ENCODE assay signal across 9 cellular contexts in genomic region chr2:64404002-64404731, GRCh38. TPM values are rescaled to one million over a fixed set of nuclear protein-coding genes. Genes with fewer than 3 reads are reported as not detected.
DNase-seq lines count a peak whose midpoint lies in the region; ATAC-seq and TF ChIP-seq lines count a peak whose summit lies in the region.
"Had no signal": no experiment of that assay in that cellular context is flagged by ENCODE, and none has a peak within 500 bp of the region (broad histone marks: within the 10 kb centered on the region; RNA-seq: fewer than 3 reads in every experiment).

No MANE protein-coding gene starts in this region.

- H3K4me1 Mint-ChIP-seq in osteocyte (ENCODE audit: unreplicated experiment) (peaks cover 22% of the 10 kb centered on the region), Calu3 (ENCODE audit: low read depth, unreplicated experiment) (peaks cover 49% of the 10 kb centered on the region)

- peak overlapping the region; percentile 15 for H3K4me3 ChIP-seq in SJCRH30

- ATAC-seq in GM18909 (IDR thresholded peaks at IDR 0.05; ENCODE audit: poor library complexity, unreplicated experiment) (peak; percentile 49), Right ventricle myocardium inferior (peak; percentile 86), HG03520 (IDR thresholded peaks at IDR 0.05; ENCODE audit: unreplicated experiment) (no peak)
- ATAC-seq: HCT116 had no signal

- TF ChIP-seq CTCF in osteocyte (IDR thresholded peaks at IDR 0.05) (no peak), Calu3 (IDR thresholded peaks at IDR 0.05; ENCODE audit: unreplicated experiment) (no peak)

- no peaks in the 10 kb centered on the region for H3K36me3 Mint-ChIP-seq in osteocyte (ENCODE audit: unreplicated experiment)
- H3K36me3 Mint-ChIP-seq in Calu3 (ENCODE audit: insufficient read depth, unreplicated experiment) = peaks cover 11% of the 10 kb centered on the region

- H3K36me3 ChIP-seq in SJCRH30 = no peaks in the 10 kb centered on the region

- DNase-seq in SJCRH30 (peak; percentile 79 to 89), Right ventricle myocardium inferior (ENCODE audit: missing footprints) (peak; percentile 85), osteocyte (ENCODE audit: extremely low spot score, unreplicated experiment) (peak; percentile 86), cortex of kidney (lab: John Stamatoyannopoulos, UW) (no peak), OCI-M1 (lab: John Stamatoyannopoulos, UW) (no peak), Calu3 (no peak)

- peak overlapping the region; percentile 88 for H3K27ac Mint-ChIP-seq in osteocyte (ENCODE audit: unreplicated experiment)
- H3K27ac Mint-ChIP-seq in Calu3 (ENCODE audit: unreplicated experiment) = no peak overlapping the region

- H3K27me3 Mint-ChIP-seq in osteocyte (ENCODE audit: unreplicated experiment) (peaks cover 6% of the 10 kb centered on the region), Calu3 (ENCODE audit: unreplicated experiment) (no peaks in the 10 kb centered on the region)

- H3K4me3 Mint-ChIP-seq in osteocyte (ENCODE audit: unreplicated experiment) = peak overlapping the region; percentile 22
- no peak overlapping the region for H3K4me3 Mint-ChIP-seq in Calu3 (ENCODE audit: low read depth, unreplicated experiment)

- CTCF ChIA-PET in Calu3 (lab: Charles Lee) = interaction anchor here (0.7 kb wide), 2 partner anchors 35 to 355 kb away, joined by 4 read pairs; no protein-coding TSS in a partner anchor

- H3K9me3 Mint-ChIP-seq in osteocyte (ENCODE audit: unreplicated experiment) (no peaks in the 10 kb centered on the region), Calu3 (ENCODE audit: low read depth, unreplicated experiment) (no peaks in the 10 kb centered on the region)

- H3K27me3 ChIP-seq in SJCRH30 = no peaks in the 10 kb centered on the region

- H3K4me1 ChIP-seq in SJCRH30 = peaks cover 47% of the 10 kb centered on the region

- no peaks in the 10 kb centered on the region for H3K9me3 ChIP-seq in SJCRH30 (replicated peaks)

- H3K27ac ChIP-seq in SJCRH30 = peak overlapping the region; percentile 41

- no TSS peak for BruUV-seq in Calu3 (replicated peaks; lab: Mats Ljungman, UMichigan)

- intact Hi-C loops in Right ventricle myocardium inferior (cut with DNase I) = loop anchor here (1.0 to 5.0 kb wide), 2 partner anchors 50 to 72 kb away; partner anchors contain the start of gene LGALSL
- intact Hi-C loops in Calu3 (cut with micrococcal nuclease; ENCODE audit: unreplicated experiment) = no loop called here

RNA-seq across cellular contexts. Expression of gene LGALSL, which starts 49.8 kb away (rescaled TPM):
- total RNA-seq in SJCRH30 (2014; rRNA removed; shearing (Covaris generic)) = 11.3 and 14.9 TPM in 2 replicates
- 6.6 TPM for total RNA-seq in Right ventricle myocardium inferior
- total RNA-seq in osteocyte = 7.4 and 9.5 TPM in 2 replicates
- 9.3 and 12.1 TPM in 2 replicates for total RNA-seq in Calu3 (2022)

Comparison
In these comparisons a context has a peak if more than half of its experiments do, and no peak if none do; other contexts are left out.
1. DNase-seq: peak in SJCRH30 (2 of 2), Right ventricle myocardium inferior (single experiment) and osteocyte (single experiment); none in cortex of kidney (single experiment), OCI-M1 (single experiment) and Calu3 (single experiment).